8 cellular contexts compared by ENCODE assay signal in the genomic region with DNA sequence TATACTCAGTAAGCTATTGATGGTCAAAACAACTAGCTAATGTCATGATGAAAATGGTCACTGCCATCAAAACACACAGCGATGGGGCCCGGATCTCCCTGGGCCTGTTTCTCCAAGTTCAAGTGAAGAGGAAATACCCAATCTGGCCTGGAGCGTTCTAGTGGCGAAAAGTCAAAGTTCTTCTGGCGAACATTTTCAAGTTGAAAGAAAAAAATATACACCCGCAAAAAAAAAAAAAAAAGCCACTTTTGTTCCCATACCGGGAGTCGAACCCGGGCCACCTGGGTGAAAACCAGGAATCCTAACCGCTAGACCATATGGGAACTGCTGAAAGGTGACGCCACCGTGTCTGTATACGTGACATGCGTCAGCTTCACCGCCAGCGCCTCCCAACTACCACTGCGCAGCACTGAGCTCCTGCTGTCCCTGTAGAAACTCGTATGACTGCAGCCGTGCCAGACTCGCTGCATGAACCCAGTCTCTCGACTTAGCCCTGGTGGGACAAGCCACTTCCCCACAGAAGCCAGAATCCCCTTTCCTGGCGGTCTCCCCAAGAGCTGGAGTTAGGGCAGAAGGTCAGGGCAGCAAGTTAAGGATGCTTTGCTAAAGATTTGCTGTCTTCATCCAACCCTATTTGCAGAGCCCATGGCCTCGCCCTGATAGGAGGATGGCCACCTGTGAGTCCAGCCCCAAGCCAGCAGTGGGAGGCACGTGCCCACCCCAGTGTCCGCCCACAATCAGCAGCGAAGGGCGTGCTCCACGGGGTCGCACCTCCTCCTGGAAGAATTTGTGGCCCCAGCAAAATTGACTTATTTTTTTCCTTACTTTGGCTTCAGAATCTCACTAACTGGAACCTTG. TPM values are rescaled to one million over a fixed set of nuclear protein-coding genes. Genes with fewer than 3 reads are reported as not detected.
DNase-seq lines count a peak whose midpoint lies in the region; ATAC-seq, FAIRE-seq and TF ChIP-seq lines count a peak whose summit lies in the region.

No MANE protein-coding gene starts in this region.

- no peak for TF ChIP-seq CTCF in cardiac fibroblast (IDR thresholded peaks at IDR 0.05; ENCODE audit: low read depth, low read length)

- FAIRE-seq in small intestine (lab: Jason Lieb, UNC), result no peak

- H3K27ac ChIP-seq in iPS-20b (ENCODE audit: low read length), result no peak overlapping the region
- H3K27ac ChIP-seq in small intestine (ENCODE audit: low read depth in 1 of 2, low read length in 1 of 2), result peak overlapping the region in 1 of 2 donors; percentile 22

- no peak for ATAC-seq in HG03280 (IDR thresholded peaks at IDR 0.05; ENCODE audit: unreplicated experiment)
- ATAC-seq in GM19395 (IDR thresholded peaks at IDR 0.05; ENCODE audit: unreplicated experiment), result no peak

- H3K27me3 ChIP-seq in iPS-20b (ENCODE audit: insufficient read depth, low read length), result no peaks in the 10 kb centered on the region
- H3K27me3 ChIP-seq in small intestine (ENCODE audit: control insufficient read depth in 2 of 2, insufficient read depth in 2 of 2, low read length in 2 of 2), result no peaks in the 10 kb centered on the region

- WGBS in small intestine, 3 donors, result 8 to 20% (median 19%) methylated on average over 29 of the region's 29 CpGs

- peak; percentile 69 for DNase-seq in DMS153 treated with DMSO at 0.1 percent for 48 hours (lab: John Stamatoyannopoulos, UW; ENCODE audit: unreplicated experiment)
- peak; percentile 64 for DNase-seq in MV-4-11 (lab: John Stamatoyannopoulos, UW)
- peak in 3 of 5 experiments; percentile 9 to 65 (median 24) for DNase-seq in T-helper 2 cell
- DNase-seq in cardiac fibroblast (ENCODE audit: low read depth in 2 of 2), result peak; percentile 84
- peak; percentile 84 for DNase-seq in small intestine

- peak overlapping the region; percentile 37 to 42 for H3K4me3 ChIP-seq in cardiac fibroblast (replicated peaks in 1 of 2; ENCODE audit: low read depth in 2 of 2, low read length in 2 of 2)
- H3K4me3 ChIP-seq in iPS-20b (ENCODE audit: low read length), result peak overlapping the region; percentile 94
- H3K4me3 ChIP-seq in small intestine (ENCODE audit: low read depth in 1 of 2, low read length in 2 of 2), result no peak overlapping the region

- peak overlapping the region; percentile 79; the same call in 1 of the 2 replicates for H3K9ac ChIP-seq in iPS-20b (ENCODE audit: low read depth, low read length)

- no peaks in the 10 kb centered on the region for H3K9me3 ChIP-seq in iPS-20b (ENCODE audit: insufficient read depth, low read depth, low read length)
- H3K9me3 ChIP-seq in small intestine (ENCODE audit: control insufficient read depth, low read depth), result no peaks in the 10 kb centered on the region

- H3K36me3 ChIP-seq in iPS-20b (ENCODE audit: insufficient read depth, low read depth, low read length), result peaks cover 24% of the 10 kb centered on the region; the same call in 1 of the 2 replicates
- H3K36me3 ChIP-seq in small intestine (ENCODE audit: control insufficient read depth in 2 of 2, insufficient read depth in 2 of 2, low read length in 2 of 2), result peaks cover 0 to 5% of the 10 kb centered on the region in 2 donors

- H3K4me1 ChIP-seq in iPS-20b (ENCODE audit: insufficient read depth, low read length), result no peaks in the 10 kb centered on the region
- H3K4me1 ChIP-seq in small intestine (ENCODE audit: control insufficient read depth in 2 of 2, insufficient read depth in 1 of 2, low read depth in 1 of 2, low read length in 1 of 2), result no peaks in the 10 kb centered on the region

RNA-seq across cellular contexts. Expression of a gene that starts 5.6 kb away (rescaled TPM):
- 10 to 100 TPM; 57.9 to 77.7 (median 66.5) TPM for polyA plus RNA-seq in small intestine

RNA-seq across cellular contexts. Expression of a gene that starts 18.8 kb away (rescaled TPM):
- polyA plus RNA-seq in small intestine, result 100 to 1,000 TPM in 1 of 3 donors, 10 to 100 TPM in 2; 58.6 to 105 (median 63.2) TPM

Comparison
In these comparisons a context has a peak if more than half of its experiments do, and no peak if none do; other contexts are left out.
1. DNase-seq: peak in every context shown above with its lines; median percentile 84 in cardiac fibroblast; 84 in small intestine; 69 in DMS153 treated with DMSO at 0.1 percent for 48 hours; 64 in MV-4-11; 24 in T-helper 2 cell.
2. H3K4me3 ChIP-seq: peak in cardiac fibroblast (2 of 2) and iPS-20b (single experiment); none in small intestine (0 of 2).